ENCODE assay signal across 15 cellular contexts in the genomic region with DNA sequence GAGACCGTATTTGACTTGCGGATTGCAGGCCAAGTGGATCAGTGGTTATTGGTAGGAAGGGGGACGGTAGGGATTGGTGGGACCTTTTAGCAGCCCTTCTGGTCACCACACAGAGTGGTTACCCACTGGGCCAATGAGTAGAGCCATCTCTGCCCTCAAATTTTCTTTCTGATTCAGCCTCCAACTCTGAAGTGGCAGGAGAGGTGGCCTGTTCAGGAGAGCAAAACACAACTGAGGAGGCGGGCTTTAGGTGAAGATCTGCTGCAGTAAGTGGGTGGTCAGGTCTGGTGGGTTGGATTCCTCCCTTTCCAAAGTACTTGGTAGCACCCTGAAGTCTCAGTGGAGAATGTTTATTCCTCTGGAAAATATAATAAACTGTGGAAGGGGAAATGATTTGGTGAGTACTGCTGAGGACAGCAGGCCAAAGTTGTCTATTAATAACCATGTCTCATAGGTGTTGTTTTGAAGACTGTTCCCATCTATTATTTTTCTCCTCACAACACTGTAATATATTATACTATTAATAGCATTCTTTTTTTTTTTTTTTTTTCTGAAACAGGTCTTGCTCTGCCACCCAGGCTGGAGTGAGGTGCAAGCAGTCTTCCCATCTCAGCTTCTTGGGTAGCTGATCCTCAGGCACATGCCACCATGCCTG. TPM values are rescaled to one million over a fixed set of nuclear protein-coding genes. Genes with fewer than 3 reads are reported as not detected.
DNase-seq lines count a peak whose midpoint lies in the region; ATAC-seq and TF ChIP-seq lines count a peak whose summit lies in the region.
"Had no signal": no experiment of that assay in that cellular context is flagged by ENCODE, and none has a peak within 500 bp of the region (broad histone marks: within the 10 kb centered on the region; RNA-seq: fewer than 3 reads in every experiment).

No MANE protein-coding gene starts in this region.

- H3K4me3 ChIP-seq in heart right ventricle (no peak overlapping the region), right cardiac atrium (ENCODE audit: low read length) (no peak overlapping the region), breast epithelium (no peak overlapping the region)

- TF ChIP-seq CTCF in heart right ventricle (IDR thresholded peaks at IDR 0.05) (no peak), breast epithelium (IDR thresholded peaks at IDR 0.05) (no peak)

- peaks cover 0 to 29% (median 5%) of the 10 kb centered on the region in 9 donors for H3K36me3 ChIP-seq in heart right ventricle
- H3K36me3 ChIP-seq in breast epithelium, result no peaks in the 10 kb centered on the region

- H3K9me3 ChIP-seq in heart right ventricle (no peaks in the 10 kb centered on the region), right cardiac atrium (ENCODE audit: control insufficient read depth, low read length) (no peaks in the 10 kb centered on the region), breast epithelium (no peaks in the 10 kb centered on the region)
- H3K9me3 ChIP-seq: Caco-2 had no signal

- H3K27me3 ChIP-seq in heart right ventricle (no peaks in the 10 kb centered on the region), right cardiac atrium (ENCODE audit: control insufficient read depth, insufficient read depth) (no peaks in the 10 kb centered on the region), breast epithelium (no peaks in the 10 kb centered on the region)

- ATAC-seq in Right ventricle myocardium inferior (peak; percentile 65), heart right ventricle (peak in 7 of 8 donors; percentile 46 to 92 (median 76)), right cardiac atrium (peak; percentile 68 to 78), GM18517 (IDR thresholded peaks at IDR 0.05; ENCODE audit: unreplicated experiment) (no peak)
- ATAC-seq: CD8-positive, alpha-beta T cell; HCT116 had no signal

- WGBS in heart right ventricle, 2 donors, result 96 to 97% methylated on average over 4 of the region's 4 CpGs
- WGBS in right cardiac atrium, result 94% methylated on average over 4 of the region's 4 CpGs

- no peak for TF ChIP-seq POLR2A in breast epithelium (IDR thresholded peaks at IDR 0.05)

- DNase-seq in Right ventricle myocardium inferior (ENCODE audit: missing footprints) (no peak), cardiac septum (ENCODE audit: low spot score) (no peak), heart right ventricle (no peak), right cardiac atrium (no peak), epidermal melanocyte (ENCODE audit: insufficient read length, low spot score) (no peak), breast epithelium (ENCODE audit: low spot score in 2 of 2) (no peak)
- DNase-seq in activated CD4-positive, alpha-beta T cell treated with anti-CD3 and anti-CD28 coated beads, Interleukin-2, amount 50 U/mL, for 4 hours, result no peak
- DNase-seq: Caco-2; CD8-positive, alpha-beta T cell; DMS53; GF-D8 had no signal

- peaks cover 0 to 19% (median 0%) of the 10 kb centered on the region in 9 donors for H3K4me1 ChIP-seq in heart right ventricle
- H3K4me1 ChIP-seq in right cardiac atrium (ENCODE audit: control insufficient read depth, insufficient read depth, low read length), result peaks cover 7% of the 10 kb centered on the region
- no peaks in the 10 kb centered on the region for H3K4me1 ChIP-seq in breast epithelium
- H3K4me1 ChIP-seq: Caco-2 had no signal

- intact Hi-C loops in Right ventricle myocardium inferior (cut with DNase I), result no loop called here
- intact Hi-C loops in cardiac septum (cut with DNase I), result no loop called here
- intact Hi-C loops in heart right ventricle (cut with DNase I), result no loop called here
- intact Hi-C loops in right cardiac atrium (cut with DNase I), result no loop called here
- intact Hi-C loops in breast epithelium (cut with DNase I; ENCODE audit: low total_unique reads), result no loop called here

- H3K27ac ChIP-seq in heart right ventricle (peak overlapping the region in 7 of 10 donors; percentile 12 to 64 (median 46)), right cardiac atrium (ENCODE audit: low read length) (peak overlapping the region; percentile 83), breast epithelium (no peak overlapping the region)
- H3K27ac ChIP-seq: 22Rv1 had no signal

RNA-seq across cellular contexts. Expression of a gene that starts 1.5 kb away (rescaled TPM):
- total RNA-seq in Right ventricle myocardium inferior (13.0 TPM), cardiac septum (6.4 TPM), heart right ventricle (10 to 100 TPM in 6 of 10 donors, 1 to 10 TPM in 4; 7.1 to 16.6 (median 10.8) TPM), right cardiac atrium (10 to 100 TPM in 2 of 4 donors, 1 to 10 TPM in 2; 8.2 to 16.4 (median 11.6) TPM), breast epithelium (1 to 10 TPM in 2 of 3 donors, not detected in 1; 2.6 TPM)
- polyA plus RNA-seq in heart right ventricle (10 to 100 TPM in 1 of 2 donors, 1 to 10 TPM in 1; 1.7 to 18.4 TPM), right cardiac atrium (8.2 TPM)
- total RNA-seq: CD8-positive, alpha-beta T cell had no signal
- polyA plus RNA-seq: CD14-positive monocyte had no signal

RNA-seq across cellular contexts. Expression of a gene that starts 12.5 kb away (rescaled TPM):
- 18.0 TPM for total RNA-seq in Right ventricle myocardium inferior
- 16.6 TPM for total RNA-seq in cardiac septum
- total RNA-seq in heart right ventricle, result 10 to 100 TPM; 13.7 to 25.8 (median 18.6) TPM
- polyA plus RNA-seq in heart right ventricle, result 1 to 10 TPM; 5.6 to 7.1 TPM
- total RNA-seq in right cardiac atrium, result 10 to 100 TPM; 16.7 to 19.0 (median 17.4) TPM
- polyA plus RNA-seq in right cardiac atrium, result 7.0 TPM
- total RNA-seq in breast epithelium, result 10 to 100 TPM; 28.5 to 54.4 (median 28.8) TPM

RNA-seq across cellular contexts. Expression of a gene that starts 33.1 kb away (rescaled TPM):
- total RNA-seq in Right ventricle myocardium inferior, result 9.3 TPM
- total RNA-seq in cardiac septum, result 9.8 TPM
- total RNA-seq in heart right ventricle, result 10 to 100 TPM in 6 of 10 donors, 1 to 10 TPM in 4; 7.3 to 18.8 (median 10.2) TPM
- 1 to 10 TPM; 1.9 to 3.5 TPM for polyA plus RNA-seq in heart right ventricle
- total RNA-seq in right cardiac atrium, result 10 to 100 TPM; 10.1 to 13.5 (median 12.3) TPM
- 4.3 TPM for polyA plus RNA-seq in right cardiac atrium
- total RNA-seq in breast epithelium, result 10 to 100 TPM; 19.5 to 30.6 (median 27.5) TPM

Comparison
In these comparisons a context has a peak if more than half of its experiments do, and no peak if none do; other contexts are left out.
1. H3K27ac ChIP-seq: peak in heart right ventricle (7 of 10) and right cardiac atrium (single experiment); none in breast epithelium (0 of 2).